In the genomic region with DNA sequence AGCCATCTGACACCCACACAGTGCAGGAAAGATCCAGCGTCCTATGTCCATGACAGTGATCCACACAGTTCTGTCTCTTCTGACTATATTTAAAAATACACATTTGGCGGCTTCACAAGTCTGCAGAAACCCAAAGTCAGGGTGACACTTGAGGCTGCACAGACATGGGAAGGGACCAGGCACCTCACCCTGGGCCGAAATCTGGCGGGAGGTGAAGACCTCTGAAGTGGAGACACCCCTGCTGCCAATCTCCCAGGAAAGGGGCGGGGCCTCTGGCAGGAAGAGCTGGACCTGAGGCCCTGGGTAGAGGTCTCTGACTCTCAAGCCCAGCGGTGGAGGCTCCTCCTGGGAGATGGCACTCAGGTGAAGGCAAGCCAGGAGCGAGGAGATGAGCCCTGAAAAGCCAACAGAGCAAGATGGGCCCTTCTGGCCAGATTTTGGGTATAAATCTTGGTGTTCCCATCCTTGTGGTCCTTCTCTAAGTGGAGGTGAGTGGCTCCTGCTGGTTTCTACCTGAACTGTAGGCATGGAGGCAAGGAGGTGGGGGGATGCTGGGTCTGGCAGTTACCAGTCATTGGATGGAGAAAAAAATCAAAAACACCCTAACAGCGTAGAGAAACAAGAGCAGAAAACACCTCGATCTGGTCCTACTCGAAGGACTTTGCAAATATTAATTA, we compare ENCODE assay signal across 14 cellular contexts.
DNase-seq lines count a peak whose midpoint lies in the region; ATAC-seq lines count a peak whose summit lies in the region.
"Had no signal": no experiment of that assay in that cellular context is flagged by ENCODE, and none has a peak within 500 bp of the region (broad histone marks: within the 10 kb centered on the region; RNA-seq: fewer than 3 reads in every experiment).

No MANE protein-coding gene starts in this region.

- ATAC-seq in stimulated activated effector memory CD8-positive, alpha-beta T cell treated with anti-CD3 and anti-CD28 coated beads, Interleukin-12 subunit alpha, Interleukin-12 subunit beta, amount 100 ng/mL, for 72 hours: no peak
- ATAC-seq in GM19023 (IDR thresholded peaks at IDR 0.05; ENCODE audit: unreplicated experiment): no peak
- no peak for ATAC-seq in HG02938 (IDR thresholded peaks at IDR 0.05; ENCODE audit: unreplicated experiment)
- ATAC-seq: esophagus mucosa had no signal

- POLR2A ChIA-PET in activated CD4-positive, alpha-beta memory T cell treated with anti-CD3 and anti-CD28 coated beads, Interleukin-2, amount 10 ng/mL, durations not matched to agents 7 days and 5 days (lab: Charles Lee): no interaction called here

- H3K27ac Mint-ChIP-seq in stimulated activated effector memory CD8-positive, alpha-beta T cell treated with anti-CD3 and anti-CD28 coated beads, Interleukin-12 subunit alpha, Interleukin-12 subunit beta, amount 100 ng/mL, for 72 hours: peak overlapping the region; percentile 23
- no peak overlapping the region for H3K27ac Mint-ChIP-seq in activated CD4-positive, alpha-beta memory T cell treated with anti-CD3 and anti-CD28 coated beads, Interleukin-2, amount 10 ng/mL, durations not matched to agents 7 days and 5 days

- H3K4me3 ChIP-seq in H7 (ENCODE audit: insufficient read depth, low read depth, low read length): no peak overlapping the region
- H3K4me3 ChIP-seq: lung had no signal

- no peaks in the 10 kb centered on the region for H3K9me3 Mint-ChIP-seq in stimulated activated effector memory CD8-positive, alpha-beta T cell treated with anti-CD3 and anti-CD28 coated beads, Interleukin-12 subunit alpha, Interleukin-12 subunit beta, amount 100 ng/mL, for 72 hours
- H3K9me3 Mint-ChIP-seq in activated CD4-positive, alpha-beta memory T cell treated with anti-CD3 and anti-CD28 coated beads, Interleukin-2, amount 10 ng/mL, durations not matched to agents 7 days and 5 days: peaks cover 9% of the 10 kb centered on the region

- CTCF ChIA-PET in activated CD4-positive, alpha-beta memory T cell treated with anti-CD3 and anti-CD28 coated beads, Interleukin-2, amount 10 ng/mL, durations not matched to agents 7 days and 5 days (lab: Charles Lee): no interaction called here

- H3K27me3 ChIP-seq in H7 (ENCODE audit: control insufficient read depth, insufficient read depth, low read length): no peaks in the 10 kb centered on the region
- H3K27me3 ChIP-seq in layer of hippocampus (ENCODE audit: control insufficient read depth, insufficient read depth, low read length): no peaks in the 10 kb centered on the region
- H3K27me3 ChIP-seq: BE2C had no signal

- H3K36me3 Mint-ChIP-seq in stimulated activated effector memory CD8-positive, alpha-beta T cell treated with anti-CD3 and anti-CD28 coated beads, Interleukin-12 subunit alpha, Interleukin-12 subunit beta, amount 100 ng/mL, for 72 hours: peaks cover 20% of the 10 kb centered on the region
- peaks cover 89% of the 10 kb centered on the region for H3K36me3 Mint-ChIP-seq in activated CD4-positive, alpha-beta memory T cell treated with anti-CD3 and anti-CD28 coated beads, Interleukin-2, amount 10 ng/mL, durations not matched to agents 7 days and 5 days (ENCODE audit: low read depth)

- DNase-seq in H7 (peak; percentile 58), SW 1271 (lab: John Stamatoyannopoulos, UW) (no peak)
- no peak for DNase-seq in stimulated activated effector memory CD8-positive, alpha-beta T cell treated with anti-CD3 and anti-CD28 coated beads, Interleukin-12 subunit alpha, Interleukin-12 subunit beta, amount 100 ng/mL, for 72 hours (ENCODE audit: low spot score in 2 of 2)
- DNase-seq in activated CD4-positive, alpha-beta memory T cell treated with anti-CD3 and anti-CD28 coated beads, Interleukin-2, amount 10 ng/mL, durations not matched to agents 7 days and 5 days: no peak
- DNase-seq: BE2C, DMS79 treated with DMSO at 0.1 percent for 48 hours, NCI-H187, NCI-H748 treated with DMSO at 0.1 percent for 48 hours had no signal

- H3K36me3 ChIP-seq in H7 (replicated peaks; ENCODE audit: control insufficient read depth, insufficient read depth, low read length): no peaks in the 10 kb centered on the region; the same call in none of the 2 replicates

- no peaks in the 10 kb centered on the region for H3K27me3 Mint-ChIP-seq in activated CD4-positive, alpha-beta memory T cell treated with anti-CD3 and anti-CD28 coated beads, Interleukin-2, amount 10 ng/mL, durations not matched to agents 7 days and 5 days

- H3K4me1 Mint-ChIP-seq in stimulated activated effector memory CD8-positive, alpha-beta T cell treated with anti-CD3 and anti-CD28 coated beads, Interleukin-12 subunit alpha, Interleukin-12 subunit beta, amount 100 ng/mL, for 72 hours: peaks cover 37% of the 10 kb centered on the region
- peaks cover 38% of the 10 kb centered on the region for H3K4me1 Mint-ChIP-seq in activated CD4-positive, alpha-beta memory T cell treated with anti-CD3 and anti-CD28 coated beads, Interleukin-2, amount 10 ng/mL, durations not matched to agents 7 days and 5 days

- H3K4me3 Mint-ChIP-seq in stimulated activated effector memory CD8-positive, alpha-beta T cell treated with anti-CD3 and anti-CD28 coated beads, Interleukin-12 subunit alpha, Interleukin-12 subunit beta, amount 100 ng/mL, for 72 hours: no peak overlapping the region
- H3K4me3 Mint-ChIP-seq in activated CD4-positive, alpha-beta memory T cell treated with anti-CD3 and anti-CD28 coated beads, Interleukin-2, amount 10 ng/mL, durations not matched to agents 7 days and 5 days: no peak overlapping the region

- peak overlapping the region; percentile 34 for H3K27ac ChIP-seq in cingulate gyrus (ENCODE audit: low read depth, low read length)
- H3K27ac ChIP-seq in layer of hippocampus (ENCODE audit: low read depth, low read length): peak overlapping the region; percentile 49
